ENCODE assay signal across 7 cellular contexts in the genomic region with DNA sequence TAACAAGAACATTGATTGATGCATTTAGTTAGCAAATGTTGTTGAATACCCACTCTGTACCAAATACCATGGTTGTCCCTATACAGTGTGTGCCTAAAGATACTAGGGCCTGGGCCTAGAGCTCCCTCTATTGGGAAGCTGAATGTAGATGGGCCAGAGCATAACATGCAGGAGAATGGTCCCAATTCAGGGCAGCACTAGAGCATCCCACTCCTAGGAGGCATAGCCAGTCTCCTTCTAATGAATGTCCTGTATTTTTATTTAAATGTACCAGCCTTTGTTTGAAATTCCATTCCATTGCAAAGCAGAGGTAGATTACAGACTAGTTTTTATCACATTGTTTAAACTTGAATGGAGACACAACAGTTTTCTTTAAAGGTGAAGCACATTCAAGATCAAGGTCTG.
DNase-seq lines count a peak whose midpoint lies in the region; ATAC-seq, FAIRE-seq and TF ChIP-seq lines count a peak whose summit lies in the region.

No MANE protein-coding gene starts in this region.

- RAD21 ChIA-PET in GM12878 (lab: Charles Lee; ENCODE audit: unreplicated experiment): interaction anchor here (1.0 to 1.6 kb wide), 6 partner anchors 23 to 157 kb away, joined by 3 to 5 read pairs (median 3); no protein-coding TSS in a partner anchor

- H3K9me2 ChIP-seq in OCI-LY7 (ENCODE audit: insufficient read depth, low read length): no peaks in the 10 kb centered on the region

- no peak for TF ChIP-seq POLR2A in GM12878 (IDR thresholded peaks at IDR 0.05; ENCODE audit: low read depth, low read length)

- no peak overlapping the region for H3K9ac ChIP-seq in GM12878 (ENCODE audit: control insufficient read depth, insufficient read depth, low read length)

- SMC1A ChIA-PET in GM12878 (lab: Charles Lee; ENCODE audit: uncharacterized antibody, unreplicated experiment): interaction anchor here (0.7 to 2.0 kb wide), 6 partner anchors 17 to 157 kb away, joined by 3 to 9 read pairs (median 4); no protein-coding TSS in a partner anchor

- no TSS peak for BruUV-seq in OCI-LY7 (replicated peaks; lab: Mats Ljungman, UMichigan)
- no TSS peak for BruUV-seq in GM12878 (replicated peaks; lab: Mats Ljungman, UMichigan)

- H3K4me3 ChIP-seq in GM06990 (replicated peaks; ENCODE audit: low read depth, low read length): no peak overlapping the region
- H3K4me3 ChIP-seq in OCI-LY7 (ENCODE audit: low read depth, low read length, poor library complexity, severe bottlenecking): no peak overlapping the region
- no peak overlapping the region for H3K4me3 ChIP-seq in GM12878

- no peak overlapping the region for H2AFZ ChIP-seq in OCI-LY7 (ENCODE audit: low read length)
- H2AFZ ChIP-seq in GM12878 (ENCODE audit: control insufficient read depth, low read depth, low read length): no peak overlapping the region

- TF ChIP-seq CTCF in GM06990 (IDR thresholded peaks at IDR 0.05; ENCODE audit: insufficient read depth, low read length, poor library complexity, severe bottlenecking): peak; percentile 88
- TF ChIP-seq CTCF in OCI-LY7 (conservative IDR thresholded peaks at IDR 0.05; ENCODE audit: low read length): peak; percentile 95
- TF ChIP-seq CTCF in GM12878 (IDR thresholded peaks at IDR 0.05 in 2 of 3, conservative IDR thresholded peaks at IDR 0.05 in 1 of 3; ENCODE audit: control insufficient read depth in 2 of 3, extremely low read depth in 1 of 3, insufficient read depth in 1 of 3, low read depth in 3 of 3, low read length in 3 of 3): peak; percentile 80 to 81 (median 81)

- no peaks in the 10 kb centered on the region for H3K9me3 ChIP-seq in OCI-LY7 (ENCODE audit: low read length)
- no peaks in the 10 kb centered on the region for H3K9me3 ChIP-seq in GM12878 (replicated peaks; ENCODE audit: control insufficient read depth, insufficient read depth, low read length)

- FAIRE-seq in GM12878 (lab: Jason Lieb, UNC): peak; percentile 87

- intact Hi-C loops in OCI-LY7 (cut with micrococcal nuclease; ENCODE audit: unreplicated experiment) (loop anchor here (1.0 kb wide), 2 partner anchors 150 to 155 kb away; no protein-coding TSS in a partner anchor), GM12878 (cut with micrococcal nuclease; ENCODE audit: unreplicated experiment) (loop anchor here (1.0 to 5.0 kb wide), 2 partner anchors 155 kb away; no protein-coding TSS in a partner anchor)

- no peak overlapping the region for H3K27ac ChIP-seq in OCI-LY7 (ENCODE audit: low read depth, low read length, poor library complexity, severe bottlenecking)
- no peak overlapping the region for H3K27ac ChIP-seq in GM12878 (ENCODE audit: control insufficient read depth, insufficient read depth)

- no peak for TF ChIP-seq EP300 in GM12878 (IDR thresholded peaks at IDR 0.05; ENCODE audit: borderline replicate concordance in 1 of 2, control insufficient read depth in 1 of 2, low read depth in 2 of 2, low read length in 2 of 2)

- in situ Hi-C loops in GM12878 (cut with MboI): no loop called here

- ATAC-seq in GM21381 (IDR thresholded peaks at IDR 0.05; ENCODE audit: unreplicated experiment) (peak; percentile 87), HG03558 (IDR thresholded peaks at IDR 0.05; ENCODE audit: extremely low read depth, unreplicated experiment) (peak; percentile 74), GM12878 (peak; percentile 97)

- peak; percentile 95 for TF ChIP-seq RAD21 in GM12878 (IDR thresholded peaks at IDR 0.05; ENCODE audit: insufficient read depth, low read depth, low read length)

- H3K36me3 ChIP-seq in GM06990 (ENCODE audit: control insufficient read depth, insufficient read depth, low read length): no peaks in the 10 kb centered on the region
- H3K36me3 ChIP-seq in OCI-LY7 (ENCODE audit: insufficient read depth, low read length): peaks cover 2% of the 10 kb centered on the region; the same call in 1 of the 2 replicates
- no peaks in the 10 kb centered on the region for H3K36me3 ChIP-seq in GM12878 (ENCODE audit: control insufficient read depth in 2 of 2, insufficient read depth in 2 of 2, low read length in 1 of 2)

- POLR2A ChIA-PET in OCI-LY7 (lab: Charles Lee): no interaction called here
- POLR2A ChIA-PET in GM12878 (lab: Charles Lee): interaction anchor here (0.6 kb wide), 1 partner anchor 33 kb away, joined by 4 read pairs; no protein-coding TSS in a partner anchor

- H3K4me1 ChIP-seq in OCI-LY7 (ENCODE audit: insufficient read depth, low read length, poor library complexity, severe bottlenecking) (no peaks in the 10 kb centered on the region), GM12878 (ENCODE audit: control insufficient read depth, insufficient read depth, low read length) (no peaks in the 10 kb centered on the region)

- DNase-seq in GM06990 (ENCODE audit: extremely low read depth, insufficient read length) (no peak), OCI-LY7 (ENCODE audit: low spot score) (peak; percentile 64), GM12878 (ENCODE audit: low read depth, low spot score) (no peak), inferior parietal cortex (ENCODE audit: extremely low spot score) (peak; percentile 74)
- DNase-seq in stimulated activated CD4-positive, alpha-beta T cell treated with anti-CD3 and anti-CD28 coated beads, Interleukin-2, amount 100 ng/mL, for 48 hours: peak; percentile 5 to 10

- H3K27me3 ChIP-seq in GM06990 (replicated peaks; ENCODE audit: control insufficient read depth, insufficient read depth, low read length) (no peaks in the 10 kb centered on the region), GM12878 (replicated peaks in 1 of 2; ENCODE audit: control insufficient read depth in 2 of 2, insufficient read depth in 2 of 2, low read length in 1 of 2) (no peaks in the 10 kb centered on the region)

- H3K79me2 ChIP-seq in OCI-LY7 (ENCODE audit: insufficient read depth, low read depth, low read length): no peaks in the 10 kb centered on the region
- H3K79me2 ChIP-seq in GM12878 (ENCODE audit: control insufficient read depth, insufficient read depth, low read length): no peaks in the 10 kb centered on the region

- H3K4me2 ChIP-seq in OCI-LY7 (ENCODE audit: low read length) (no peak overlapping the region), GM12878 (ENCODE audit: control insufficient read depth, insufficient read depth) (no peak overlapping the region)

- H4K20me1 ChIP-seq in OCI-LY7 (ENCODE audit: insufficient read depth, low read length) (no peaks in the 10 kb centered on the region), GM12878 (ENCODE audit: control insufficient read depth, insufficient read depth) (no peaks in the 10 kb centered on the region)

- CTCF ChIA-PET in OCI-LY7 (lab: Charles Lee; ENCODE audit: unreplicated experiment): interaction anchor here (0.5 kb wide), 1 partner anchor 384 kb away, joined by 3 read pairs; no protein-coding TSS in a partner anchor
- CTCF ChIA-PET in GM12878 (lab: Yijun Ruan, JAX): interaction anchor here (0.5 to 2.0 kb wide), 7 partner anchors 9 to 537 kb away, joined by 3 to 18 read pairs (median 4); no protein-coding TSS in a partner anchor

TF ChIP-seq in GM12878, 131 proteins besides CTCF, POLR2A, EP300 and RAD21:
- TF ChIP-seq SUZ12 (IDR thresholded peaks at IDR 0.05; ENCODE audit: unreplicated experiment) (no peak), SMC3 (IDR thresholded peaks at IDR 0.05; ENCODE audit: borderline replicate concordance, low read length) (peak; percentile 82)
TF ChIP-seq in GM12878: peak in this region for 1.

Comparison
In these comparisons a context has a peak if more than half of its experiments do, and no peak if none do; other contexts are left out.
1. DNase-seq: peak in OCI-LY7 (single experiment), inferior parietal cortex (single experiment) and stimulated activated CD4-positive, alpha-beta T cell treated with anti-CD3 and anti-CD28 coated beads, Interleukin-2, amount 100 ng/mL, for 48 hours (2 of 2); none in GM06990 (single experiment) and GM12878 (single experiment).
2. Peak in every context shown above with its lines, with median percentiles within 50 percentile points of each other: CTCF ChIP-seq and ATAC-seq.